Comparison of ENCODE assay signal across 2 cellular contexts in genomic region chr4:185051283-185051682, GRCh38. TPM values are rescaled to one million over a fixed set of nuclear protein-coding genes. Genes with fewer than 3 reads are reported as not detected.
"Had no signal": no experiment of that assay in that cellular context is flagged by ENCODE, and none has a peak within 500 bp of the region (broad histone marks: within the 10 kb centered on the region; RNA-seq: fewer than 3 reads in every experiment).

No MANE protein-coding gene starts in this region.

RNA-seq across cellular contexts. Expression of gene HELT, which starts 33.0 kb away (rescaled TPM):
- total RNA-seq: G401, GM12878 had no signal
- polyA plus RNA-seq: GM12878 had no signal
